ENCODE assay signal across 16 cellular contexts in the genomic region with DNA sequence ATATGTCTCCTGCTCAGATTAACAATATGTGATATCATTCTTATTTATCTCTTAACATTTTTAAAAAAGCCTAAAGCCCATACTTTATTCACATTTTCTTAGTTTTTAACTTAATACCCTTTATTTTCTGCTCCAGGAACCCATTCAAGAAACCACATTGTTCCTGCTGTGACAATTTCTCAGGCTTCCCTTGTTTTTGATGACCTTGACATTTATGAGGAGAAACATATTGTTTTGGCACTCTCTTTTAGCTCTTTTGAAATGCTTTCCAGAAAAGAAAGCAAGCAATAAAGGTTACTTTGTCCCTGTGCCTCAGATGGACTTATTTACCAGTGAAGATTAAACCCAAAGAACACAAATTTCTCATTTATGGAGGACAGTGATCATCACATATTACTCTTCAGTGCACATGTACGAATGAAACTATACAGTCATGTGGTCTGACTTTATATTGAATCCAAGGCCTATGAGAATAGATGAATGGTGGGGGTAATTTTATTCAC.
A peak's percentile ranks its signal among the peaks of the same experiment; 100 is the strongest.
DNase-seq lines count a peak whose midpoint lies in the region; ATAC-seq, FAIRE-seq and TF ChIP-seq lines count a peak whose summit lies in the region.
"Had no signal": no experiment of that assay in that cellular context is flagged by ENCODE, and none has a peak within 500 bp of the region (broad histone marks: within the 10 kb centered on the region; RNA-seq: fewer than 3 reads in every experiment).

No MANE protein-coding gene starts in this region.

- dilution Hi-C loops in IMR-90 (cut with HindIII; ENCODE audit: low sequenced_read_pairs, unreplicated experiment): no loop called here

- H3K9me1 ChIP-seq in IMR-90 (ENCODE audit: insufficient read depth, low read length): no peaks in the 10 kb centered on the region
- H3K9me1 ChIP-seq in K562 (ENCODE audit: control insufficient read depth, insufficient read depth, low read length): no peaks in the 10 kb centered on the region

- no peak overlapping the region for H3K27ac ChIP-seq in A549
- H3K27ac ChIP-seq in IMR-90 (ENCODE audit: insufficient read depth, low read length): no peak overlapping the region
- no peak overlapping the region for H3K27ac ChIP-seq in K562 (ENCODE audit: extremely low read depth, low read depth, low read length)
- H3K27ac ChIP-seq: BLaER1 treated with 17β-estradiol and CSF1 and Interleukin-3, amounts not matched to agents 10 nM and 100 nM had no signal

- BruUV-seq in IMR-90 (replicated peaks; lab: Mats Ljungman, UMichigan) (no TSS peak), K562 (replicated peaks; lab: Mats Ljungman, UMichigan) (no TSS peak), Caco-2 (replicated peaks; lab: Mats Ljungman, UMichigan) (no TSS peak)

- H3K36me3 ChIP-seq in IMR-90 (ENCODE audit: control insufficient read depth, insufficient read depth, low read length) (no peaks in the 10 kb centered on the region), K562 (ENCODE audit: control insufficient read depth, insufficient read depth, low read length) (no peaks in the 10 kb centered on the region), Caco-2 (ENCODE audit: control insufficient read depth, insufficient read depth, low read length) (no peaks in the 10 kb centered on the region)
- H3K36me3 ChIP-seq: BLaER1 treated with 17β-estradiol and CSF1 and Interleukin-3, amounts not matched to agents 10 nM and 100 nM had no signal

- H3K9me3 Mint-ChIP-seq in nephron: no peaks in the 10 kb centered on the region
- no peaks in the 10 kb centered on the region for H3K9me3 Mint-ChIP-seq in Caco-2 (ENCODE audit: unreplicated experiment)
- H3K9me3 Mint-ChIP-seq: CD8-positive, alpha-beta T cell; H9 had no signal

- POLR2A ChIA-PET in A549 (lab: Yijun Ruan, JAX) (no interaction called here), IMR-90 (lab: Charles Lee; ENCODE audit: unreplicated experiment) (no interaction called here), K562 (lab: Yijun Ruan, JAX) (no interaction called here), Caco-2 (lab: Charles Lee) (no interaction called here)

- FAIRE-seq in A549 (lab: Jason Lieb, UNC) (no peak), K562 (lab: Jason Lieb, UNC) (no peak)
- FAIRE-seq: GM12891, GM19239, H1, HTR-8/SVneo had no signal

- H3K4me2 ChIP-seq in A549: no peak overlapping the region
- no peak overlapping the region for H3K4me2 ChIP-seq in IMR-90 (ENCODE audit: low read depth, low read length)
- no peak overlapping the region for H3K4me2 ChIP-seq in K562 (ENCODE audit: insufficient read depth, low read length)
- H3K4me2 ChIP-seq: BLaER1 treated with 17β-estradiol and CSF1 and Interleukin-3, amounts not matched to agents 10 nM and 100 nM had no signal

- no peak overlapping the region for H3K23ac ChIP-seq in IMR-90 (ENCODE audit: low read depth, low read length)

- ATAC-seq in A549 (no peak), IMR-90 (ENCODE audit: low read depth) (no peak), K562 (no peak), omental fat pad (ENCODE audit: low FRiP score) (no peak), HG03039 (IDR thresholded peaks at IDR 0.05; ENCODE audit: unreplicated experiment) (no peak)
- ATAC-seq: CD8-positive, alpha-beta T cell had no signal

- peaks cover 13% of the 10 kb centered on the region for H3K4me1 Mint-ChIP-seq in nephron
- no peaks in the 10 kb centered on the region for H3K4me1 Mint-ChIP-seq in Caco-2 (ENCODE audit: low read depth, unreplicated experiment)
- H3K4me1 Mint-ChIP-seq: B cell, H9 had no signal

- H3K9me3 ChIP-seq in A549 (no peaks in the 10 kb centered on the region), IMR-90 (ENCODE audit: control insufficient read depth, insufficient read depth, low read length) (no peaks in the 10 kb centered on the region), K562 (replicated peaks; ENCODE audit: control insufficient read depth, insufficient read depth, low read depth, low read length) (no peaks in the 10 kb centered on the region), Caco-2 (no peaks in the 10 kb centered on the region)
- H3K9me3 ChIP-seq: BLaER1 treated with 17β-estradiol and CSF1 and Interleukin-3, amounts not matched to agents 10 nM and 100 nM had no signal

- no peak for TF ChIP-seq CTCF in A549 (IDR thresholded peaks at IDR 0.05)
- TF ChIP-seq CTCF in IMR-90 (conservative IDR thresholded peaks at IDR 0.05; ENCODE audit: low read depth, low read length): no peak
- no peak for TF ChIP-seq CTCF in K562 (IDR thresholded peaks at IDR 0.05 in 2 of 3, conservative IDR thresholded peaks at IDR 0.05 in 1 of 3; ENCODE audit: insufficient read depth in 2 of 3, low read depth in 1 of 3, low read length in 3 of 3)
- TF ChIP-seq CTCF in nephron (IDR thresholded peaks at IDR 0.05; ENCODE audit: unreplicated experiment in 3 of 3): no peak
- no peak for TF ChIP-seq CTCF in omental fat pad (IDR thresholded peaks at IDR 0.05)
- TF ChIP-seq CTCF in Caco-2 (IDR thresholded peaks at IDR 0.05; ENCODE audit: insufficient read depth in 1 of 2, low read depth in 1 of 2, low read length in 1 of 2, severe bottlenecking in 1 of 2, unreplicated experiment in 1 of 2): no peak

- H2BK120ac ChIP-seq in IMR-90 (ENCODE audit: low read depth, low read length): no peak overlapping the region

- no peak for TF ChIP-seq EP300 in A549 (IDR thresholded peaks at IDR 0.05)
- TF ChIP-seq EP300 in K562 (IDR thresholded peaks at IDR 0.05; ENCODE audit: low read length): no peak

- no peak overlapping the region for H4K91ac ChIP-seq in IMR-90 (ENCODE audit: insufficient read depth, low read depth, low read length)

- H3K9ac ChIP-seq in IMR-90 (ENCODE audit: low read depth, low read length) (no peak overlapping the region), K562 (ENCODE audit: insufficient read depth in 1 of 2, low read depth in 2 of 2, low read length in 2 of 2) (no peak overlapping the region)
- H3K9ac ChIP-seq: BLaER1 treated with 17β-estradiol and CSF1 and Interleukin-3, amounts not matched to agents 10 nM and 100 nM had no signal

- WGBS in A549 (ENCODE audit: missing lambda C conversion rate): 42% methylated on average over 1 of the region's 1 CpG
- no CpG with 5 or more reads among the region's 1 CpG for WGBS in IMR-90 (ENCODE audit: extremely low coverage in 2 of 2, insufficient read length in 1 of 2), 2 experiments
- 0% methylated on average over 1 of the region's 1 CpG for WGBS in K562 (ENCODE audit: insufficient coverage, low coverage, missing lambda C conversion rate)

- no peak for TF ChIP-seq RAD21 in A549 (conservative IDR thresholded peaks at IDR 0.05 in 1 of 2, IDR thresholded peaks at IDR 0.05 in 1 of 2)
- no peak for TF ChIP-seq RAD21 in IMR-90 (IDR thresholded peaks at IDR 0.05; ENCODE audit: low read length)
- TF ChIP-seq RAD21 in K562 (CRISPR knock-in tag; conservative IDR thresholded peaks at IDR 0.05 in 1 of 2, IDR thresholded peaks at IDR 0.05 in 1 of 2): no peak

- H3K27me3 Mint-ChIP-seq in nephron (ENCODE audit: low read depth) (no peaks in the 10 kb centered on the region), Caco-2 (ENCODE audit: insufficient read depth, unreplicated experiment) (no peaks in the 10 kb centered on the region)

- CTCF ChIA-PET in A549 (lab: Yijun Ruan, JAX) (no interaction called here), IMR-90 (lab: Yijun Ruan, JAX) (no interaction called here), K562 (lab: Yijun Ruan, JAX; ENCODE audit: low intra/inter-chr PET ratio) (no interaction called here), Caco-2 (lab: Charles Lee) (no interaction called here)

- no peak overlapping the region for H4K5ac ChIP-seq in IMR-90 (ENCODE audit: low read depth, low read length)

- TF ChIP-seq POLR2A in A549 (IDR thresholded peaks at IDR 0.05; ENCODE audit: low read length) (no peak), IMR-90 (IDR thresholded peaks at IDR 0.05; ENCODE audit: low read depth, low read length) (no peak), K562 (conservative IDR thresholded peaks at IDR 0.05) (no peak)

- no peak overlapping the region for H2AFZ ChIP-seq in IMR-90 (replicated peaks; ENCODE audit: low read length, poor library complexity)
- no peak overlapping the region for H2AFZ ChIP-seq in K562 (ENCODE audit: low read depth, low read length)

- no peak overlapping the region for H3K4ac ChIP-seq in IMR-90 (ENCODE audit: low read depth, low read length)

- no peaks in the 10 kb centered on the region for H4K20me1 ChIP-seq in IMR-90 (ENCODE audit: insufficient read depth, low read length)
- no peaks in the 10 kb centered on the region for H4K20me1 ChIP-seq in K562 (replicated peaks; ENCODE audit: control insufficient read depth, insufficient read depth, low read length)
- H4K20me1 ChIP-seq: BLaER1 treated with 17β-estradiol and CSF1 and Interleukin-3, amounts not matched to agents 10 nM and 100 nM had no signal

- no peaks in the 10 kb centered on the region for H3K36me3 Mint-ChIP-seq in nephron (ENCODE audit: low read depth)
- H3K36me3 Mint-ChIP-seq in Caco-2 (ENCODE audit: insufficient read depth, unreplicated experiment): no peaks in the 10 kb centered on the region
- H3K36me3 Mint-ChIP-seq: CD8-positive, alpha-beta T cell had no signal

- no peaks in the 10 kb centered on the region for H3K27me3 ChIP-seq in IMR-90 (ENCODE audit: control insufficient read depth, insufficient read depth, low read length)
- no peaks in the 10 kb centered on the region for H3K27me3 ChIP-seq in K562 (ENCODE audit: control insufficient read depth in 2 of 2, insufficient read depth in 2 of 2, low read length in 2 of 2)
- no peaks in the 10 kb centered on the region for H3K27me3 ChIP-seq in Caco-2 (replicated peaks; ENCODE audit: control insufficient read depth, insufficient read depth, low read length)
- H3K27me3 ChIP-seq: BLaER1 treated with 17β-estradiol and CSF1 and Interleukin-3, amounts not matched to agents 10 nM and 100 nM had no signal

- no peaks in the 10 kb centered on the region for H3K79me2 ChIP-seq in K562 (ENCODE audit: control insufficient read depth, insufficient read depth, low read length)

- no peak overlapping the region for H2AK9ac ChIP-seq in IMR-90 (replicated peaks; ENCODE audit: low read depth, low read length, poor library complexity)

- DNase-seq in A549 (ENCODE audit: low read depth in 1 of 2, low spot score in 1 of 2) (no peak), IMR-90 (no peak), K562 (ENCODE audit: extremely low read depth in 1 of 4, low spot score in 3 of 4) (no peak), omental fat pad (ENCODE audit: low spot score) (no peak), Caco-2 (no peak)
- DNase-seq: 8988T; CD8-positive, alpha-beta T cell; H9 had no signal

- no peaks in the 10 kb centered on the region for H3K79me1 ChIP-seq in IMR-90 (ENCODE audit: low read depth in 1 of 2, low read length in 2 of 2)

- no peak overlapping the region for H3K18ac ChIP-seq in IMR-90 (ENCODE audit: low read depth, low read length)

- no peak overlapping the region for H3K4me3 Mint-ChIP-seq in nephron
- no peak overlapping the region for H3K4me3 Mint-ChIP-seq in Caco-2 (ENCODE audit: unreplicated experiment)
- H3K4me3 Mint-ChIP-seq: B cell; CD8-positive, alpha-beta T cell; H9 had no signal

- H2BK15ac ChIP-seq in IMR-90 (ENCODE audit: low read depth, low read length): no peak overlapping the region

- H2BK20ac ChIP-seq in IMR-90 (ENCODE audit: low read depth, low read length): no peak overlapping the region

- H3K27ac Mint-ChIP-seq in nephron (peak overlapping the region in 2 of 3 experiments; percentile 5 to 16), Caco-2 (ENCODE audit: unreplicated experiment) (no peak overlapping the region)
- H3K27ac Mint-ChIP-seq: B cell; CD8-positive, alpha-beta T cell had no signal

- H3K4me3 ChIP-seq in A549 (no peak overlapping the region), IMR-90 (ENCODE audit: insufficient read depth, low read depth, low read length) (no peak overlapping the region), K562 (no peak overlapping the region), Caco-2 (ENCODE audit: low read depth, low read length) (no peak overlapping the region)
- H3K4me3 ChIP-seq: BLaER1 treated with 17β-estradiol and CSF1 and Interleukin-3, amounts not matched to agents 10 nM and 100 nM had no signal

- no peak overlapping the region for H2BK5ac ChIP-seq in IMR-90 (ENCODE audit: low read depth, low read length, poor library complexity, severe bottlenecking)

- in situ Hi-C loops in IMR-90 (cut with MboI; ENCODE audit: low sequenced_read_pairs): no loop called here
- in situ Hi-C loops in K562 (cut with MboI): no loop called here

- intact Hi-C loops in IMR-90 (cut with micrococcal nuclease) (no loop called here), K562 (cut with micrococcal nuclease) (no loop called here), Caco-2 (cut with micrococcal nuclease; ENCODE audit: unreplicated experiment) (no loop called here)

- no peak overlapping the region for H4K8ac ChIP-seq in IMR-90 (ENCODE audit: low read depth in 2 of 2, low read length in 2 of 2)

- H3K14ac ChIP-seq in IMR-90 (replicated peaks; ENCODE audit: low read depth, low read length): no peak overlapping the region

- H2AK5ac ChIP-seq in IMR-90 (ENCODE audit: low read depth, low read length): no peak overlapping the region

- H3K4me1 ChIP-seq in A549 (no peaks in the 10 kb centered on the region), IMR-90 (ENCODE audit: control insufficient read depth, insufficient read depth, low read length) (no peaks in the 10 kb centered on the region), K562 (replicated peaks in 1 of 2; ENCODE audit: control insufficient read depth in 2 of 2, insufficient read depth in 2 of 2, low read length in 2 of 2) (no peaks in the 10 kb centered on the region), Caco-2 (no peaks in the 10 kb centered on the region)
- H3K4me1 ChIP-seq: BLaER1 treated with 17β-estradiol and CSF1 and Interleukin-3, amounts not matched to agents 10 nM and 100 nM had no signal

- H3K56ac ChIP-seq in IMR-90 (ENCODE audit: extremely low read depth, insufficient read depth, low read length): no peak overlapping the region
